ENCODE assay signal across 8 cellular contexts in the genomic region with DNA sequence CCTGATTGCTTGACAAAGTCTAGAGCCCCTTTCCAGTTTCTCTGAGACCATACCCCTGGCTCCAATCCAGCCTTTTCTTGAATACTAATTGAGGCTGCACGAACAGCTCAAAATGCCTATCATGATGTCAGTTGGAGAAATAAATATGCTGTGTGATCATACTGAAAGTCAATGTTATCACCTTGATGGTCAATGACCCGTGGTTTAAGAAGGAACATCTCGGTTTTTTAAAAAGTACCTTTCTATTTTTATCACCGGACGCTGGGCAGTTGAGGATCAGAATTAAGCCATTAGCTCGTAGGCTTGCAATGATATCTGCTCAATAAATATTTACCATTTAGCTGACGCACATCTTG. TPM values are rescaled to one million over a fixed set of nuclear protein-coding genes. Genes with fewer than 3 reads are reported as not detected.
DNase-seq lines count a peak whose midpoint lies in the region; ATAC-seq, FAIRE-seq and TF ChIP-seq lines count a peak whose summit lies in the region.

No MANE protein-coding gene starts in this region.

- H3K9ac ChIP-seq in kidney (ENCODE audit: low read length in 2 of 2) = peak overlapping the region; percentile 73 to 91

- H3K36me3 Mint-ChIP-seq in activated B cell treated with CpG ODN at 0.5 μM for 24 hours (ENCODE audit: low read depth) = peaks cover 9% of the 10 kb centered on the region
- no peaks in the 10 kb centered on the region for H3K36me3 Mint-ChIP-seq in type B pancreatic cell

- ATAC-seq in GM21381 (IDR thresholded peaks at IDR 0.05; ENCODE audit: unreplicated experiment) (peak; percentile 1), activated B cell treated with CpG ODN at 0.5 μM for 24 hours (ENCODE audit: low read depth) (no peak), HG03097 (IDR thresholded peaks at IDR 0.05; ENCODE audit: low FRiP score, unreplicated experiment) (no peak)

- intact Hi-C loops in activated B cell treated with CpG ODN at 0.5 μM for 24 hours (cut with micrococcal nuclease) = loop anchor here (5.0 kb wide), 3 partner anchors 47 to 1902 kb away; no protein-coding TSS in a partner anchor
- intact Hi-C loops in kidney (cut with DNase I) = no loop called here
- intact Hi-C loops in lower leg skin (cut with DNase I; ENCODE audit: low total_unique reads) = no loop called here

- H3K4me3 Mint-ChIP-seq in activated B cell treated with CpG ODN at 0.5 μM for 24 hours (peak overlapping the region; percentile 98), type B pancreatic cell (peak overlapping the region; percentile 95)

- H3K27ac Mint-ChIP-seq in activated B cell treated with CpG ODN at 0.5 μM for 24 hours = peak overlapping the region; percentile 97
- H3K27ac Mint-ChIP-seq in type B pancreatic cell = peak overlapping the region; percentile 98

- H3K4me1 Mint-ChIP-seq in activated B cell treated with CpG ODN at 0.5 μM for 24 hours = peaks cover 33% of the 10 kb centered on the region
- peaks cover 9% of the 10 kb centered on the region for H3K4me1 Mint-ChIP-seq in type B pancreatic cell (ENCODE audit: unreplicated experiment)

- 30 to 53% methylated on average over 7 of the region's 7 CpGs for WGBS in lower leg skin, 2 donors

- no peak for FAIRE-seq in kidney (lab: Jason Lieb, UNC)

- POLR2A ChIA-PET in activated B cell treated with CpG ODN at 0.5 μM for 24 hours (lab: Charles Lee) = no interaction called here

- H3K4me3 ChIP-seq in AG10803 (ENCODE audit: low read length) (peak overlapping the region; percentile 64), kidney (ENCODE audit: low read length in 2 of 2) (peak overlapping the region; percentile 78 to 81), lower leg skin (ENCODE audit: low read depth, poor library complexity, severe bottlenecking) (no peak overlapping the region)

- DNase-seq in AG10803 (ENCODE audit: low read depth) = no peak
- no peak for DNase-seq in activated B cell treated with CpG ODN at 0.5 μM for 24 hours
- no peak for DNase-seq in kidney
- DNase-seq in type B pancreatic cell (ENCODE audit: extremely low spot score, unreplicated experiment) = no peak
- no peak for DNase-seq in lower leg skin (ENCODE audit: low spot score in 2 of 2)
- no peak for DNase-seq in NCI-H2196 (lab: John Stamatoyannopoulos, UW; ENCODE audit: unreplicated experiment)

- H3K36me3 ChIP-seq in kidney (ENCODE audit: control insufficient read depth in 1 of 2, insufficient read depth in 2 of 2, low read length in 2 of 2) = no peaks in the 10 kb centered on the region

- H3K27ac ChIP-seq in kidney (ENCODE audit: low read depth in 2 of 2, low read length in 2 of 2) = peak overlapping the region in 1 of 2 donors; percentile 85

- H3K4me1 ChIP-seq in kidney (ENCODE audit: control insufficient read depth in 1 of 2, insufficient read depth in 1 of 2, low read depth in 1 of 2, low read length in 2 of 2) = peaks cover 0 to 2% of the 10 kb centered on the region in 2 donors

- H3K27me3 Mint-ChIP-seq in activated B cell treated with CpG ODN at 0.5 μM for 24 hours (no peaks in the 10 kb centered on the region), type B pancreatic cell (no peaks in the 10 kb centered on the region)

- CTCF ChIA-PET in activated B cell treated with CpG ODN at 0.5 μM for 24 hours (lab: Charles Lee) = no interaction called here

- no peak for TF ChIP-seq CTCF in AG10803 (conservative IDR thresholded peaks at IDR 0.05; ENCODE audit: low read length)
- no peak for TF ChIP-seq CTCF in activated B cell treated with CpG ODN at 0.5 μM for 24 hours (IDR thresholded peaks at IDR 0.05)
- no peak for TF ChIP-seq CTCF in kidney (IDR thresholded peaks at IDR 0.05; ENCODE audit: borderline replicate concordance, extremely low read depth, insufficient read depth)
- no peak for TF ChIP-seq CTCF in type B pancreatic cell (conservative IDR thresholded peaks at IDR 0.05)
- no peak for TF ChIP-seq CTCF in lower leg skin (IDR thresholded peaks at IDR 0.05)

- H3K9me3 ChIP-seq in kidney (ENCODE audit: control insufficient read depth in 1 of 2, low read length in 2 of 2) = no peaks in the 10 kb centered on the region

- TF ChIP-seq POLR2A in lower leg skin (IDR thresholded peaks at IDR 0.05) = no peak

- H3K9me3 Mint-ChIP-seq in activated B cell treated with CpG ODN at 0.5 μM for 24 hours = no peaks in the 10 kb centered on the region
- no peaks in the 10 kb centered on the region for H3K9me3 Mint-ChIP-seq in type B pancreatic cell

RNA-seq across cellular contexts. Expression of gene WDR44, which starts 0.9 kb away (rescaled TPM):
- 15.3 and 18.7 TPM in 2 replicates for total RNA-seq in activated B cell treated with CpG ODN at 0.5 μM for 24 hours
- 15.5 TPM for total RNA-seq in kidney
- polyA plus RNA-seq in kidney (ENCODE audit: insufficient read depth, low read depth, low replicate concordance) = 3.6 TPM
- total RNA-seq in type B pancreatic cell (ENCODE audit: low replicate concordance) = 9.3 and 9.5 TPM in 2 replicates
- total RNA-seq in lower leg skin = 10 to 100 TPM in 1 of 4 donors, 1 to 10 TPM in 3; 9.5 to 10.4 (median 9.8) TPM
